ENCODE assay signal across 10 cellular contexts in genomic region chr19:46078573-46079332, GRCh38. TPM values are rescaled to one million over a fixed set of nuclear protein-coding genes. Genes with fewer than 3 reads are reported as not detected.
DNase-seq lines count a peak whose midpoint lies in the region; ATAC-seq and TF ChIP-seq lines count a peak whose summit lies in the region.
"Not testable (repeated sequence)": the region's sequence is repeated elsewhere in the genome, so short reads cannot be mapped to it uniquely, and the experiment has no call there.
"Had no signal": no experiment of that assay in that cellular context is flagged by ENCODE, and none has a peak within 500 bp of the region (broad histone marks: within the 10 kb centered on the region; RNA-seq: fewer than 3 reads in every experiment).

No MANE protein-coding gene starts in this region.

- DNase-seq in Daoy (ENCODE audit: low read depth): peak; percentile 75
- peak; percentile 33 for DNase-seq in Jurkat, Clone E6-1 (ENCODE audit: low read depth, low spot score)
- peak; percentile 62 for DNase-seq in PC-3
- DNase-seq in activated naive CD4-positive, alpha-beta T cell treated with anti-CD3 and anti-CD28 coated beads, Interleukin-2, amount 10 ng/mL, durations not matched to agents 7 days and 5 days: peak; percentile 28
- DNase-seq in epithelial cell of esophagus (ENCODE audit: low read depth): peak; percentile 79
- peak; percentile 62 for DNase-seq in iris pigment epithelial cell (ENCODE audit: low read depth)
- not testable (repeated sequence) for DNase-seq in type B pancreatic cell (ENCODE audit: extremely low spot score, unreplicated experiment)

- H3K9me3 ChIP-seq in PC-3 (ENCODE audit: low read length); parathyroid adenoma (ENCODE audit: control insufficient read depth, low read length): not testable (repeated sequence)

- H3K9me3 Mint-ChIP-seq in activated naive CD4-positive, alpha-beta T cell treated with anti-CD3 and anti-CD28 coated beads, Interleukin-2, amount 10 ng/mL, durations not matched to agents 7 days and 5 days; type B pancreatic cell: not testable (repeated sequence)

- ATAC-seq in PC-3: not testable (repeated sequence)

- peaks cover 74% of the 10 kb centered on the region for H3K27me3 Mint-ChIP-seq in activated naive CD4-positive, alpha-beta T cell treated with anti-CD3 and anti-CD28 coated beads, Interleukin-2, amount 10 ng/mL, durations not matched to agents 7 days and 5 days
- peaks cover 43% of the 10 kb centered on the region for H3K27me3 Mint-ChIP-seq in type B pancreatic cell

- not testable (repeated sequence) for BruUV-seq in PC-3 (replicated peaks; lab: Mats Ljungman, UMichigan)

- not testable (repeated sequence) for H3K27ac Mint-ChIP-seq in activated naive CD4-positive, alpha-beta T cell treated with anti-CD3 and anti-CD28 coated beads, Interleukin-2, amount 10 ng/mL, durations not matched to agents 7 days and 5 days; type B pancreatic cell

- not testable (repeated sequence) for H3K4me1 Mint-ChIP-seq in activated naive CD4-positive, alpha-beta T cell treated with anti-CD3 and anti-CD28 coated beads, Interleukin-2, amount 10 ng/mL, durations not matched to agents 7 days and 5 days
- peaks cover 12% of the 10 kb centered on the region for H3K4me1 Mint-ChIP-seq in type B pancreatic cell (ENCODE audit: unreplicated experiment)

- H3K27ac ChIP-seq in PC-3 (ENCODE audit: low read length): not testable (repeated sequence)
- peak overlapping the region; percentile 66 for H3K27ac ChIP-seq in parathyroid adenoma

- H2AFZ ChIP-seq in PC-3 (ENCODE audit: low read length): not testable (repeated sequence)
- H2AFZ ChIP-seq in parathyroid adenoma: peak overlapping the region; percentile 65

- not testable (repeated sequence) for H3K36me3 Mint-ChIP-seq in activated naive CD4-positive, alpha-beta T cell treated with anti-CD3 and anti-CD28 coated beads, Interleukin-2, amount 10 ng/mL, durations not matched to agents 7 days and 5 days; type B pancreatic cell

- not testable (repeated sequence) for H3K4me3 Mint-ChIP-seq in activated naive CD4-positive, alpha-beta T cell treated with anti-CD3 and anti-CD28 coated beads, Interleukin-2, amount 10 ng/mL, durations not matched to agents 7 days and 5 days; type B pancreatic cell

- H3K4me2 ChIP-seq in PC-3 (ENCODE audit: low read length): not testable (repeated sequence)
- peak overlapping the region; percentile 51 for H3K4me2 ChIP-seq in parathyroid adenoma (ENCODE audit: low read length)

- not testable (repeated sequence) for H3K4me3 ChIP-seq in Jurkat, Clone E6-1 (ENCODE audit: low read length); PC-3 (ENCODE audit: low read length); epithelial cell of esophagus (ENCODE audit: low read length)
- peak overlapping the region; percentile 18 for H3K4me3 ChIP-seq in parathyroid adenoma (ENCODE audit: low read depth, low read length)

- POLR2A ChIA-PET in PC-3 (lab: Charles Lee; ENCODE audit: unreplicated experiment): not testable (repeated sequence)

- peaks cover 33% of the 10 kb centered on the region for H3K27me3 ChIP-seq in PC-3 (ENCODE audit: low read length)
- H3K27me3 ChIP-seq in parathyroid adenoma (ENCODE audit: control insufficient read depth, insufficient read depth, low read length): not testable (repeated sequence)

- not testable (repeated sequence) for H3F3A ChIP-seq in PC-3 (ENCODE audit: low read length, unreplicated experiment)

- peak; percentile 53 for TF ChIP-seq CTCF in PC-3 (conservative IDR thresholded peaks at IDR 0.05; ENCODE audit: low read depth, low read length)
- TF ChIP-seq CTCF in epithelial cell of esophagus (IDR thresholded peaks at IDR 0.05; ENCODE audit: insufficient read depth, low read depth, low read length, missing control alignments): peak; percentile 59
- TF ChIP-seq CTCF in parathyroid adenoma (IDR thresholded peaks at IDR 0.05): peak; percentile 75
- peak; percentile 72 for TF ChIP-seq CTCF in type B pancreatic cell (conservative IDR thresholded peaks at IDR 0.05)

- H3K79me2 ChIP-seq in PC-3 (ENCODE audit: low read length); parathyroid adenoma: not testable (repeated sequence)

- CTCF ChIA-PET in PC-3 (lab: Charles Lee): interaction anchor here (0.6 to 1.0 kb wide), 4 partner anchors 50 to 186 kb away, joined by 3 to 6 read pairs (median 5); no protein-coding TSS in a partner anchor
- CTCF ChIA-PET in activated naive CD4-positive, alpha-beta T cell treated with anti-CD3 and anti-CD28 coated beads, Interleukin-2, amount 10 ng/mL, durations not matched to agents 7 days and 5 days (lab: Charles Lee): interaction anchor here (0.7 to 5.7 kb wide), 11 partner anchors 14 to 265 kb away, joined by 3 to 63 read pairs (median 4); partner anchors contain the start of gene SYMPK

- intact Hi-C loops in PC-3 (cut with micrococcal nuclease): not testable (repeated sequence)

- not testable (repeated sequence) for H3K9me2 ChIP-seq in PC-3 (replicated peaks; ENCODE audit: low read length)

- H3K36me3 ChIP-seq in PC-3 (ENCODE audit: low read depth, low read length); parathyroid adenoma (ENCODE audit: control insufficient read depth, insufficient read depth, low read length): not testable (repeated sequence)

- H3K4me1 ChIP-seq in PC-3 (ENCODE audit: insufficient read depth, low read length): peaks cover 12% of the 10 kb centered on the region
- H3K4me1 ChIP-seq in parathyroid adenoma: not testable (repeated sequence)

- not testable (repeated sequence) for H3K9ac ChIP-seq in PC-3 (ENCODE audit: low read length); parathyroid adenoma

- H4K20me1 ChIP-seq in PC-3 (ENCODE audit: low read length): not testable (repeated sequence)

RNA-seq across cellular contexts. Expression of gene IGFL4, which starts 38.0 kb away (rescaled TPM):
- total RNA-seq in Daoy (2014; rRNA removed; shearing (Covaris generic)): not detected in 2 replicates
- polyA plus RNA-seq in Jurkat, Clone E6-1 (2012; ENCODE audit: insufficient read depth, insufficient read length): not detected
- total RNA-seq in PC-3 (2014; rRNA removed) (not detected in 2 replicates), type B pancreatic cell (ENCODE audit: low replicate concordance) (1.3 and 3.3 TPM in 2 replicates)
- total RNA-seq: activated CD8-positive, alpha-beta memory T cell treated with anti-CD3 and anti-CD28 coated beads for 36 hours; right atrium auricular region had no signal

RNA-seq across cellular contexts. Expression of gene IGFL3, which starts 45.7 kb away (rescaled TPM):
- total RNA-seq in Daoy (2014; rRNA removed; shearing (Covaris generic)): not detected in 2 replicates
- not detected for polyA plus RNA-seq in Jurkat, Clone E6-1 (2012; ENCODE audit: insufficient read depth, insufficient read length)
- total RNA-seq in PC-3 (2014; rRNA removed): not detected in 2 replicates
- not detected in 2 replicates for total RNA-seq in type B pancreatic cell (ENCODE audit: low replicate concordance)
- total RNA-seq: activated CD8-positive, alpha-beta memory T cell treated with anti-CD3 and anti-CD28 coated beads for 36 hours; right atrium auricular region had no signal

RNA-seq across cellular contexts. Expression of gene PGLYRP1, which starts 55.9 kb away (rescaled TPM):
- total RNA-seq in Daoy (2014; rRNA removed; shearing (Covaris generic)): not detected in 2 replicates
- not detected for polyA plus RNA-seq in Jurkat, Clone E6-1 (2012; ENCODE audit: insufficient read depth, insufficient read length)
- not detected in 2 replicates for total RNA-seq in PC-3 (2014; rRNA removed)
- total RNA-seq in type B pancreatic cell (ENCODE audit: low replicate concordance): not detected in 2 replicates
- total RNA-seq: activated CD8-positive, alpha-beta memory T cell treated with anti-CD3 and anti-CD28 coated beads for 36 hours; right atrium auricular region had no signal
